ENCODE assay signal across 8 cellular contexts in the genomic region with DNA sequence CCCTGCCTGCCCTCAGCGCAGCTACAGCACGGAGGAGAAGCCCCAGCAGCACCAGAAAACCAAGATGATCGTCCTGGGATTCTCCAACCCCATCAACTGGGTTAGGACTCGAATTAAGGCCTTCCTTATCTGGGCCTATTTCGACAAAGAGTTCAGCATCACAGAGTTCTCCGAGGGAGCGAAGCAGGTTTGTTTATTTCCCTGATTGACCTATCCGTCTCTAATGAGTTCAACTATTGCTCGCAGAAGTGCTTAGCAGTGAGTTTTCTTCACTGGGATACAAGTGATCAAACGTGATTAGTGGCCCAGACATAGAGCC. TPM values are rescaled to one million over a fixed set of nuclear protein-coding genes. Genes with fewer than 3 reads are reported as not detected.
A peak's percentile ranks its signal among the peaks of the same experiment; 100 is the strongest.
DNase-seq lines count a peak whose midpoint lies in the region; ATAC-seq, FAIRE-seq and TF ChIP-seq lines count a peak whose summit lies in the region.

No MANE protein-coding gene starts in this region.

- H3K4me1 ChIP-seq in HEK293 (ENCODE audit: control insufficient read depth, insufficient read depth, low read length) = 0 out of 2 replicates have a peak, but pooled peaks cover 2% of the 10 kb centered on the region
- peaks cover 9% of the 10 kb centered on the region for H3K4me1 ChIP-seq in GM12878 (ENCODE audit: control insufficient read depth, insufficient read depth, low read length)
- no peaks in the 10 kb centered on the region for H3K4me1 ChIP-seq in mesendoderm (ENCODE audit: control insufficient read depth, low read depth, low read length)

- H3K27me3 ChIP-seq in GM12878 (replicated peaks in 1 of 2; ENCODE audit: control insufficient read depth in 2 of 2, insufficient read depth in 2 of 2, low read length in 1 of 2) (no peaks in the 10 kb centered on the region), mesendoderm (ENCODE audit: insufficient read depth, low read length, poor library complexity) (no peaks in the 10 kb centered on the region)

- peak overlapping the region; percentile 77 for H3K18ac ChIP-seq in mesendoderm (ENCODE audit: low read length)

- RAD21 ChIA-PET in GM12878 (lab: Charles Lee; ENCODE audit: unreplicated experiment) = no interaction called here

- peak overlapping the region; percentile 90 for H4K5ac ChIP-seq in mesendoderm (ENCODE audit: low read length)

- no TSS peak for BruUV-seq in GM12878 (replicated peaks; lab: Mats Ljungman, UMichigan)

- no peak overlapping the region for H2BK120ac ChIP-seq in mesendoderm (ENCODE audit: low read depth, low read length)

- H3K79me2 ChIP-seq in GM12878 (ENCODE audit: control insufficient read depth, insufficient read depth, low read length) (peaks cover 68% of the 10 kb centered on the region), mesendoderm (ENCODE audit: control insufficient read depth, insufficient read depth, low read length) (peaks cover 36% of the 10 kb centered on the region)

- H4K8ac ChIP-seq in mesendoderm (ENCODE audit: low read depth, low read length) = no peak overlapping the region

- peaks cover 8% of the 10 kb centered on the region for H3K79me1 ChIP-seq in mesendoderm (ENCODE audit: low read length)

- no peak for TF ChIP-seq EP300 in GM12878 (IDR thresholded peaks at IDR 0.05; ENCODE audit: borderline replicate concordance in 1 of 2, control insufficient read depth in 1 of 2, low read depth in 2 of 2, low read length in 2 of 2)

- POLR2A ChIA-PET in HEK293 (lab: Yijun Ruan, JAX) (interaction anchor here (1.0 kb wide), 1 partner anchor 45 kb away, joined by 3 read pairs; a partner anchor contains a TSS), GM12878 (lab: Charles Lee) (interaction anchor here (0.8 kb wide), 1 partner anchor 45 kb away, joined by 3 read pairs; a partner anchor contains a TSS)

- TF ChIP-seq RAD21 in GM12878 (IDR thresholded peaks at IDR 0.05; ENCODE audit: insufficient read depth, low read depth, low read length) = no peak

- WGBS in GM12878 (ENCODE audit: insufficient coverage, insufficient replicate concordance, low lambda C conversion rate, missing lambda C conversion rate) = under 1% methylated on average over 10 of the region's 10 CpGs
- no CpG with 5 or more reads among the region's 10 CpGs for whole genome bisulfite sequencing in mesendoderm (ENCODE audit: extremely low coverage, insufficient coverage, low lambda C conversion rate)

- H2BK15ac ChIP-seq in mesendoderm (replicated peaks; ENCODE audit: low read depth) = no peak overlapping the region

- no peak overlapping the region for H3K23ac ChIP-seq in mesendoderm (ENCODE audit: low read length)

- no peak overlapping the region for H2AK5ac ChIP-seq in mesendoderm (ENCODE audit: low read length)

- intact Hi-C loops in GM12878 (cut with micrococcal nuclease; ENCODE audit: unreplicated experiment) = loop anchor here (10.0 kb wide), 2 partner anchors 859 to 1179 kb away; a partner anchor contains a TSS

- DNase-seq in AG09309 (ENCODE audit: low read depth) (no peak), GM12878 (ENCODE audit: low read depth, low spot score) (no peak), mesendoderm (no peak), left lobe of liver (ENCODE audit: low spot score) (no peak)
- no peak for DNase-seq in stimulated activated CD4-positive, alpha-beta T cell treated with anti-CD3 and anti-CD28 coated beads, Interleukin-1b, Interleukin-23, amount 100 ng/mL, for 48 hours
- DNase-seq in activated CD8-positive, alpha-beta memory T cell treated with anti-CD3 and anti-CD28 coated beads for 24 hours = no peak

- SMC1A ChIA-PET in GM12878 (lab: Charles Lee; ENCODE audit: uncharacterized antibody, unreplicated experiment) = interaction anchor here (1.1 kb wide), 1 partner anchor 33 kb away, joined by 3 read pairs; no protein-coding TSS in a partner anchor

- TF ChIP-seq CTCF in AG09309 (IDR thresholded peaks at IDR 0.05; ENCODE audit: control insufficient read depth, insufficient read depth, low read depth, low read length, missing control alignments) = no peak
- no peak for TF ChIP-seq CTCF in HEK293 (tag by site-specific recombination; IDR thresholded peaks at IDR 0.05)
- no peak for TF ChIP-seq CTCF in GM12878 (IDR thresholded peaks at IDR 0.05 in 2 of 3, conservative IDR thresholded peaks at IDR 0.05 in 1 of 3; ENCODE audit: control insufficient read depth in 2 of 3, extremely low read depth in 1 of 3, insufficient read depth in 1 of 3, low read depth in 3 of 3, low read length in 3 of 3)

- H3K36me3 ChIP-seq in HEK293 (ENCODE audit: control insufficient read depth in 2 of 2, insufficient read depth in 1 of 2, low read length in 2 of 2) = peaks cover 13 to 39% of the 10 kb centered on the region in 2 experiments
- peaks cover 0 to 5% of the 10 kb centered on the region in 2 experiments; a peak in 2 of 4 replicates for H3K36me3 ChIP-seq in GM12878 (ENCODE audit: control insufficient read depth in 2 of 2, insufficient read depth in 2 of 2, low read length in 1 of 2)
- H3K36me3 ChIP-seq in mesendoderm (ENCODE audit: control insufficient read depth, insufficient read depth, low read length) = no peaks in the 10 kb centered on the region

- peak; percentile 7 for FAIRE-seq in GM12878 (lab: Jason Lieb, UNC)

- peak overlapping the region; percentile 70; the same call in 1 of the 2 replicates for H3K4me2 ChIP-seq in GM12878 (ENCODE audit: control insufficient read depth, insufficient read depth)
- H3K4me2 ChIP-seq in mesendoderm (ENCODE audit: low read length) = peak overlapping the region; percentile 88

- H4K20me1 ChIP-seq in GM12878 (ENCODE audit: control insufficient read depth, insufficient read depth) = no peaks in the 10 kb centered on the region; the same call in 1 of the 2 replicates

- H3K27ac ChIP-seq in HEK293 (ENCODE audit: extremely low read depth, low read depth, low read length) = peak overlapping the region; percentile 96
- peak overlapping the region; percentile 98 for H3K27ac ChIP-seq in GM12878 (ENCODE audit: control insufficient read depth, insufficient read depth)
- peak overlapping the region; percentile 97 for H3K27ac ChIP-seq in mesendoderm (ENCODE audit: low read depth, low read length)

- H3K9me3 ChIP-seq in HEK293 (ENCODE audit: control insufficient read depth, insufficient read depth, low read depth, low read length) (no peaks in the 10 kb centered on the region), GM12878 (replicated peaks; ENCODE audit: control insufficient read depth, insufficient read depth, low read length) (no peaks in the 10 kb centered on the region)

- ATAC-seq in GM12878 (no peak; the same call in 2 of the 3 replicates), GM21390 (IDR thresholded peaks at IDR 0.05; ENCODE audit: unreplicated experiment) (no peak), left lobe of liver (no peak)

- peak overlapping the region; percentile 90 for H3K4me3 ChIP-seq in AG09309 (ENCODE audit: control insufficient read depth, low read depth, low read length)
- H3K4me3 ChIP-seq in HEK293 (ENCODE audit: low read depth, low read length) = peak overlapping the region; percentile 97
- H3K4me3 ChIP-seq in GM12878 = peak overlapping the region; percentile 98
- peak overlapping the region; percentile 91 for H3K4me3 ChIP-seq in mesendoderm (ENCODE audit: low read length)

- peak overlapping the region; percentile 99 for H3K56ac ChIP-seq in mesendoderm (ENCODE audit: low read length)

- no peak overlapping the region for H2BK5ac ChIP-seq in mesendoderm (ENCODE audit: low read length)

- peak overlapping the region; percentile 9 for H3K4ac ChIP-seq in mesendoderm (ENCODE audit: low read depth, low read length)

- H3K9ac ChIP-seq in GM12878 (ENCODE audit: control insufficient read depth, insufficient read depth, low read length) (peak overlapping the region; percentile 95), mesendoderm (ENCODE audit: low read length) (peak overlapping the region; percentile 96)

- CTCF ChIA-PET in HEK293 (lab: Yijun Ruan, JAX) (no interaction called here), GM12878 (lab: Yijun Ruan, JAX) (interaction anchor here (1.0 kb wide), 1 partner anchor 1276 kb away, joined by 3 read pairs; no protein-coding TSS in a partner anchor)

- no peak for TF ChIP-seq POLR2A in GM12878 (IDR thresholded peaks at IDR 0.05; ENCODE audit: low read depth, low read length)

- in situ Hi-C loops in GM12878 (cut with MboI) = no loop called here

- peak overlapping the region; percentile 94 for H2AFZ ChIP-seq in GM12878 (ENCODE audit: control insufficient read depth, low read depth, low read length)

RNA-seq across cellular contexts. Expression of a gene that starts 0.6 kb away (rescaled TPM):
- 14.3 and 16.6 TPM in 2 replicates for total RNA-seq in GM12878 (2013; cell fraction: nucleolus; rRNA removed)
- total RNA-seq in GM12878 (2014; rRNA removed) (38.5 and 38.8 TPM in 2 replicates), GM12878 (2014; rRNA removed; fragmentation: Illumina TruSeq; extraction: Trizol) (18.6 and 20.0 TPM in 2 replicates), GM12878 (2021) (24.5 and 27.3 TPM in 2 replicates), left lobe of liver (29.5 TPM)
- polyA plus RNA-seq in GM12878 (2011; ENCODE audit: low read depth) = 8.7 TPM
- polyA plus RNA-seq in GM12878 (2011; rRNA removed) (26.2 and 31.5 TPM in 2 replicates), GM12878 (2014; fragmentation: Illumina TruSeq; extraction: Trizol) (17.5 and 18.5 TPM in 2 replicates), GM12878 (2014; fragmentation: Nextera tagmentation; extraction: Ambion mirVana) (10 to 100 TPM in 1 of 2 experiments, 1 to 10 TPM in 1; 5.4 to 15.9 TPM), GM12878 (2014; rRNA removed) (29.7 and 30.3 TPM in 2 replicates), GM12878 (2016; fragmentation: Nextera tagmentation; extraction: Ambion mirVana) (10 to 100 TPM; 40.0 to 41.4 TPM)
- 12.5 and 21.6 TPM in 2 replicates for polyA plus RNA-seq in GM12878 (2011; cell fraction: cytosol; rRNA removed)
- polyA plus RNA-seq in GM12878 (2011; cell fraction: nucleus; rRNA removed) = 13.4 and 14.8 TPM in 2 replicates
- polyA plus RNA-seq in GM12878 (2012) = 16.8 and 20.1 TPM in 2 replicates
- polyA minus RNA-seq in GM12878 (2011; rRNA and poly(A)+ RNA removed) = 13.2 and 24.1 TPM in 2 replicates
- 9.2 and 13.0 TPM in 2 replicates for polyA minus RNA-seq in GM12878 (2011; cell fraction: cytosol; rRNA and poly(A)+ RNA removed)
- polyA minus RNA-seq in GM12878 (2011; cell fraction: nucleus; rRNA and poly(A)+ RNA removed) = 15.7 and 24.3 TPM in 2 replicates
- 24.8 TPM for polyA plus RNA-seq in mesendoderm (2013, experiment 1 of 2)
- 24.9 TPM for polyA plus RNA-seq in mesendoderm (2013, experiment 2 of 2)

RNA-seq across cellular contexts. Expression of a gene that starts 0.7 kb away (rescaled TPM):
- total RNA-seq in GM12878 (2013; cell fraction: nucleolus; rRNA removed) = 75.6 and 78.2 TPM in 2 replicates
- total RNA-seq in GM12878 (2014; rRNA removed) (9.6 and 9.9 TPM in 2 replicates), GM12878 (2014; rRNA removed; fragmentation: Illumina TruSeq; extraction: Trizol) (9.7 and 10.3 TPM in 2 replicates), GM12878 (2021) (5.2 and 5.8 TPM in 2 replicates), left lobe of liver (3.7 TPM)
- polyA plus RNA-seq in GM12878 (2011; ENCODE audit: low read depth) = 3.6 TPM
- polyA plus RNA-seq in GM12878 (2011; rRNA removed) (11.8 and 18.3 TPM in 2 replicates), GM12878 (2014; fragmentation: Illumina TruSeq; extraction: Trizol) (7.7 and 9.7 TPM in 2 replicates), GM12878 (2014; fragmentation: Nextera tagmentation; extraction: Ambion mirVana) (1 to 10 TPM; 4.6 to 5.4 TPM), GM12878 (2014; rRNA removed) (7.0 and 7.1 TPM in 2 replicates), GM12878 (2016; fragmentation: Nextera tagmentation; extraction: Ambion mirVana) (1 to 10 TPM; 6.2 to 8.5 TPM)
- 3.8 and 4.5 TPM in 2 replicates for polyA plus RNA-seq in GM12878 (2011; cell fraction: cytosol; rRNA removed)
- 13.0 and 13.3 TPM in 2 replicates for polyA plus RNA-seq in GM12878 (2011; cell fraction: nucleus; rRNA removed)
- 4.9 and 6.8 TPM in 2 replicates for polyA plus RNA-seq in GM12878 (2012)
- 5.8 and 7.0 TPM in 2 replicates for polyA minus RNA-seq in GM12878 (2011; rRNA and poly(A)+ RNA removed)
- polyA minus RNA-seq in GM12878 (2011; cell fraction: cytosol; rRNA and poly(A)+ RNA removed) = 1.9 and 2.5 TPM in 2 replicates
- polyA minus RNA-seq in GM12878 (2011; cell fraction: nucleus; rRNA and poly(A)+ RNA removed) = 10.8 and 15.7 TPM in 2 replicates
- polyA plus RNA-seq in mesendoderm (2013, experiment 1 of 2) = 6.8 TPM
- 6.7 TPM for polyA plus RNA-seq in mesendoderm (2013, experiment 2 of 2)

RNA-seq across cellular contexts. Expression of a gene that starts 44.9 kb away (rescaled TPM):
- 12.8 and 13.1 TPM in 2 replicates for total RNA-seq in GM12878 (2013; cell fraction: nucleolus; rRNA removed)
- total RNA-seq in GM12878 (2014; rRNA removed) (11.1 and 12.5 TPM in 2 replicates), GM12878 (2014; rRNA removed; fragmentation: Illumina TruSeq; extraction: Trizol) (13.2 and 13.5 TPM in 2 replicates), GM12878 (2021) (14.2 and 14.4 TPM in 2 replicates), left lobe of liver (6.9 TPM)
- polyA plus RNA-seq in GM12878 (2011; ENCODE audit: low read depth) = 4.4 TPM
- polyA plus RNA-seq in GM12878 (2011; rRNA removed) (11.1 and 17.5 TPM in 2 replicates), GM12878 (2014; fragmentation: Illumina TruSeq; extraction: Trizol) (10.3 and 13.6 TPM in 2 replicates), GM12878 (2014; fragmentation: Nextera tagmentation; extraction: Ambion mirVana) (1 to 10 TPM; 6.3 to 7.9 TPM), GM12878 (2014; rRNA removed) (7.0 and 7.2 TPM in 2 replicates), GM12878 (2016; fragmentation: Nextera tagmentation; extraction: Ambion mirVana) (10 to 100 TPM; 18.3 to 20.3 TPM)
- 3.4 and 4.0 TPM in 2 replicates for polyA plus RNA-seq in GM12878 (2011; cell fraction: cytosol; rRNA removed)
- 3.2 and 3.5 TPM in 2 replicates for polyA plus RNA-seq in GM12878 (2011; cell fraction: nucleus; rRNA removed)
- 9.1 TPM in 2 replicates for polyA plus RNA-seq in GM12878 (2012)
- polyA minus RNA-seq in GM12878 (2011; rRNA and poly(A)+ RNA removed) = 5.1 and 6.5 TPM in 2 replicates
- polyA minus RNA-seq in GM12878 (2011; cell fraction: cytosol; rRNA and poly(A)+ RNA removed) = 4.4 and 4.6 TPM in 2 replicates
- 4.5 and 8.2 TPM in 2 replicates for polyA minus RNA-seq in GM12878 (2011; cell fraction: nucleus; rRNA and poly(A)+ RNA removed)
- 12.2 TPM for polyA plus RNA-seq in mesendoderm (2013, experiment 1 of 2)
- polyA plus RNA-seq in mesendoderm (2013, experiment 2 of 2) = 12.5 TPM
